In genomic region chr7:97094531-97094930, GRCh38 we compare ENCODE assay signal across 12 cellular contexts.
"Had no signal": no experiment of that assay in that cellular context is flagged by ENCODE, and none has a peak within 500 bp of the region (broad histone marks: within the 10 kb centered on the region; RNA-seq: fewer than 3 reads in every experiment).

No MANE protein-coding gene starts in this region.

- H3K27ac Mint-ChIP-seq: activated CD4-positive, alpha-beta T cell treated with anti-CD3 and anti-CD28 coated beads, Interleukin-2, amount 10 ng/mL, durations not matched to agents 7 days and 5 days; memory B cell had no signal

- H3K9me3 Mint-ChIP-seq: activated CD4-positive, alpha-beta T cell treated with anti-CD3 and anti-CD28 coated beads, Interleukin-2, amount 10 ng/mL, durations not matched to agents 7 days and 5 days; memory B cell had no signal

- H3K4me1 Mint-ChIP-seq: activated CD4-positive, alpha-beta T cell treated with anti-CD3 and anti-CD28 coated beads, Interleukin-2, amount 10 ng/mL, durations not matched to agents 7 days and 5 days; memory B cell had no signal

- DNase-seq: activated CD4-positive, alpha-beta T cell treated with anti-CD3 and anti-CD28 coated beads, Interleukin-2, amount 10 ng/mL, durations not matched to agents 7 days and 5 days; activated CD4-positive, CD25-positive, alpha-beta regulatory T cell; activated naive CD4-positive, alpha-beta T cell treated with anti-CD3 and anti-CD28 coated beads, Interleukin-2, amount 50 U/mL, for 16 hours; adrenal gland; colonic mucosa; effector CD4-positive, alpha-beta T cell; heart right ventricle; left lung; ovary; stimulated activated CD4-positive, alpha-beta T cell treated with anti-CD3 and anti-CD28 coated beads, Interleukin-15, amount 100 ng/mL, for 24 hours; uterus had no signal

- H3K36me3 Mint-ChIP-seq: memory B cell had no signal

- H3K4me3 Mint-ChIP-seq: activated CD4-positive, alpha-beta T cell treated with anti-CD3 and anti-CD28 coated beads, Interleukin-2, amount 10 ng/mL, durations not matched to agents 7 days and 5 days; memory B cell had no signal

- ATAC-seq: heart right ventricle, left lung had no signal
